ENCODE assay signal across 6 cellular contexts in the genomic region with DNA sequence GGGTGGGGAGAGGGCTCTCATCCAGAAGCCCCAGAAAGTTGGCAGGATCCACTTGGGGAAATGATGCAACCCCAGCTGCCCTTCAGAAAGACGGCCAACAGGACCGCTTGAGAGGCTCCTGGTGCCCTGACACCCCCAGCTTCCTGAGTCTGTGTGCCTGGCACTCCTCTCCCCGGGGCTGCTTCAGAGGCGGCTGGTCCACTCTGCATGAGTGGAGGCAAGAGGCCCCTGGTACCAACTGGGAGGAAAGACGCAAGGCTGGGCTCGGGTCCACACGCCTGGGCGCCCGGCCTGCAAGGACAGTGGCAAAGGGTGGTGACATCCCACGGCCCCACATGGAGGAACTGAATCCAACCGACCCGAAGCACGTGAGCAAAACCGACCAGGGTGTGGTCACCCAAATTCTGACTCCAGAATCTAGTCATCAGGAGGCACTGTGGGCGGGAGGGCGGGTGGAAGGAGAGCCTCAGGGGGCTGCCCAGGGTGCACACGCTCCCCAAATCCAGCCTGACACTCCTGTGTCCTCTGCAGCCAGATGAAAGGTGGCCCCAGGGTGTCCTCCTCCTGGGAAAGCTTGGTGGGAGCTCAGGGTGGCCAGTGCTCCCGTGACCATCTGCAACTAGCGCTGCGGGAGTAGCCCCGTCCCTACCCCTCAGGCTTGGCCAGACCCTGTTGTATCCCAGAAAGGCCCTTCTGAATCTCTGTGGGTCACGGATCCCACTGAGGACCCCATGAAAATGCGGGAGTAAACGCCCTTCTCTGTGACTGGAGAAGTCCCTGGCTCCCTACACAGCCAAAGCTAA.
A peak's percentile ranks its signal among the peaks of the same experiment; 100 is the strongest.
DNase-seq lines count a peak whose midpoint lies in the region; FAIRE-seq lines count a peak whose summit lies in the region.

No MANE protein-coding gene starts in this region.

- H3K9me3 ChIP-seq in muscle layer of colon (ENCODE audit: low read length), result no peaks in the 10 kb centered on the region

- peaks cover 26% of the 10 kb centered on the region for H3K4me1 ChIP-seq in muscle layer of colon (ENCODE audit: insufficient read depth, low read length)

- H3K36me3 ChIP-seq in muscle layer of colon (ENCODE audit: insufficient read depth, low read length), result peaks cover 31% of the 10 kb centered on the region

- H3K4me3 ChIP-seq in muscle layer of colon (ENCODE audit: low read depth in 1 of 2, low read length in 2 of 2), result peak overlapping the region; percentile 69 to 96

- no peak for DNase-seq in GM19239 (ENCODE audit: insufficient read length, low spot score)
- DNase-seq in anterior cingulate cortex (lab: John Stamatoyannopoulos, UW), result peak in 51 of 58 donors; percentile 14 to 93 (median 75)
- no peak for DNase-seq in stimulated activated CD4-positive, alpha-beta T cell treated with anti-CD3 and anti-CD28 coated beads, Interleukin-1b, Interleukin-23, amount 100 ng/mL, for 48 hours
- no peak for DNase-seq in SHP77 (lab: John Stamatoyannopoulos, UW)
- no peak for DNase-seq in DMS 273 (lab: John Stamatoyannopoulos, UW; ENCODE audit: unreplicated experiment)

- peak overlapping the region; percentile 70 for H3K27ac ChIP-seq in muscle layer of colon (ENCODE audit: low read depth, low read length)

- H3K27me3 ChIP-seq in muscle layer of colon (ENCODE audit: control insufficient read depth in 1 of 2, insufficient read depth in 2 of 2, low read length in 2 of 2), result no peaks in the 10 kb centered on the region

- H3K9ac ChIP-seq in muscle layer of colon (ENCODE audit: low read length), result peak overlapping the region; percentile 38

- peak; percentile 51 for FAIRE-seq in GM19239 (lab: Jason Lieb, UNC)

Comparison
In these comparisons a context has a peak if more than half of its experiments do, and no peak if none do; other contexts are left out.
1. DNase-seq: peak in anterior cingulate cortex (51 of 58); none in GM19239 (single experiment), stimulated activated CD4-positive, alpha-beta T cell treated with anti-CD3 and anti-CD28 coated beads, Interleukin-1b, Interleukin-23, amount 100 ng/mL, for 48 hours (single experiment), SHP77 (0 of 2) and DMS 273 (single experiment).